In genomic region chr3:185759523-185759922, GRCh38 we compare ENCODE assay signal across 1 cellular context.
TF ChIP-seq lines count a peak whose summit lies in the region.

No MANE protein-coding gene starts in this region.

TF ChIP-seq in SK-N-SH treated with all-trans-retinoic acid at 6 μM for 48 hours, 23 proteins besides CTCF, POLR2A, EP300 and RAD21 (continued from another document):
- TF ChIP-seq POU6F1 (CRISPR knock-in tag; IDR thresholded peaks at IDR 0.05; ENCODE audit: borderline replicate concordance, low read depth) (no peak), TOX (CRISPR knock-in tag; IDR thresholded peaks at IDR 0.05; ENCODE audit: borderline replicate concordance) (no peak), TSHZ2 (CRISPR knock-in tag; IDR thresholded peaks at IDR 0.05) (no peak), PPARA (CRISPR knock-in tag; IDR thresholded peaks at IDR 0.05; ENCODE audit: borderline replicate concordance) (no peak), OSR1 (CRISPR knock-in tag; IDR thresholded peaks at IDR 0.05) (no peak)
TF ChIP-seq in SK-N-SH treated with all-trans-retinoic acid at 6 μM for 48 hours: peak in this region for 0.
